22 cellular contexts compared by ENCODE assay signal in the genomic region with DNA sequence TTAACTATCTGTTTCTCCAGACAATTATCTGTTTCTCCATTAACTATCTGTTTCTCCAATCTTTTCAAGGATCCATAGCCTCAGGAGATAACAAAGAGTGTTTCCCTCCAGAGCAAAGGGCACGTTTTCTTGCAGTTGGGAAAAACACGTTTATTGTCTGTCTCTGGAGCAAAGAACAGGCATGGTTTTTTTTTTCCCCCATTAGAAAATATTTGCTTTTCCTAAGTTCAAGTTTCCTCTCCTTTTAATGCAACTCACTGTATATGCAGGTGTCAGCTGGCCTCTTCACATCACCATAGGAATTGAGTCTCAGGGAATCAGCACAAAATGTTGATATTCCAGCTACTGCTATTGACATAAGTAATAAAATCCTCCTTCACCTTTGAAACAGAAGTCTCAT.
DNase-seq lines count a peak whose midpoint lies in the region; ATAC-seq and TF ChIP-seq lines count a peak whose summit lies in the region.
"Had no signal": no experiment of that assay in that cellular context is flagged by ENCODE, and none has a peak within 500 bp of the region (broad histone marks: within the 10 kb centered on the region; RNA-seq: fewer than 3 reads in every experiment).

No MANE protein-coding gene starts in this region.

- H3K27me3 ChIP-seq in left ventricle myocardium inferior (ENCODE audit: low read depth) = no peaks in the 10 kb centered on the region
- no peaks in the 10 kb centered on the region for H3K27me3 ChIP-seq in colonic mucosa
- no peaks in the 10 kb centered on the region for H3K27me3 ChIP-seq in transverse colon
- H3K27me3 ChIP-seq in naive thymus-derived CD4-positive, alpha-beta T cell (ENCODE audit: control insufficient read depth in 2 of 2, insufficient read depth in 2 of 2, low read length in 2 of 2) = no peaks in the 10 kb centered on the region

- intact Hi-C loops in left ventricle myocardium inferior (cut with micrococcal nuclease) (no loop called here), left ventricle myocardium superior (cut with micrococcal nuclease) (no loop called here), colonic mucosa (cut with DNase I) (no loop called here), transverse colon (cut with DNase I; ENCODE audit: low total_unique reads) (no loop called here)
- intact Hi-C loops in naive thymus-derived CD4-positive, alpha-beta T cell (cut with micrococcal nuclease) = no loop called here

- H3K4me3 Mint-ChIP-seq in naive thymus-derived CD4-positive, alpha-beta T cell = no peak overlapping the region
- H3K4me3 Mint-ChIP-seq: CD4-positive, alpha-beta memory T cell had no signal

- H3K4me1 ChIP-seq in left ventricle myocardium inferior = peaks cover 4% of the 10 kb centered on the region
- H3K4me1 ChIP-seq in colonic mucosa = peaks cover 5% of the 10 kb centered on the region
- peaks cover 0 to 31% (median 12%) of the 10 kb centered on the region in 4 donors for H3K4me1 ChIP-seq in transverse colon
- H3K4me1 ChIP-seq in naive thymus-derived CD4-positive, alpha-beta T cell (ENCODE audit: control insufficient read depth in 2 of 2, insufficient read depth in 2 of 2, low read length in 2 of 2) = no peaks in the 10 kb centered on the region

- no peaks in the 10 kb centered on the region for H3K36me3 Mint-ChIP-seq in naive thymus-derived CD4-positive, alpha-beta T cell
- H3K36me3 Mint-ChIP-seq: CD4-positive, alpha-beta memory T cell had no signal

- H3K36me3 ChIP-seq in left ventricle myocardium inferior (no peaks in the 10 kb centered on the region), colonic mucosa (no peaks in the 10 kb centered on the region), transverse colon (no peaks in the 10 kb centered on the region)
- H3K36me3 ChIP-seq in naive thymus-derived CD4-positive, alpha-beta T cell (ENCODE audit: control insufficient read depth in 2 of 3, insufficient read depth in 3 of 3, low read length in 3 of 3) = no peaks in the 10 kb centered on the region

- H3K27ac ChIP-seq in left ventricle myocardium inferior (replicated peaks) (peak overlapping the region; percentile 36), colonic mucosa (peak overlapping the region; percentile 34), transverse colon (peak overlapping the region; percentile 50 to 65 (median 62))
- no peak overlapping the region for H3K27ac ChIP-seq in naive thymus-derived CD4-positive, alpha-beta T cell (ENCODE audit: low read depth, low read length)
- H3K27ac ChIP-seq: RWPE1, SK-N-MC had no signal

- TF ChIP-seq CTCF in left ventricle myocardium inferior (IDR thresholded peaks at IDR 0.05; ENCODE audit: borderline replicate concordance) = no peak
- no peak for TF ChIP-seq CTCF in colonic mucosa (IDR thresholded peaks at IDR 0.05)
- TF ChIP-seq CTCF in transverse colon (IDR thresholded peaks at IDR 0.05) = no peak

- WGBS in transverse colon (ENCODE audit: low coverage in 1 of 2), 2 donors = 15 to 18% methylated on average over 2 of the region's 2 CpGs

- DNase-seq in left ventricle myocardium inferior (no peak), left ventricle myocardium superior (no peak), NCI-H2029 (lab: John Stamatoyannopoulos, UW) (peak; percentile 5), colonic mucosa (peak; percentile 30), transverse colon (peak; percentile 13), cortex of kidney (lab: John Stamatoyannopoulos, UW) (no peak)
- no peak for DNase-seq in naive thymus-derived CD4-positive, alpha-beta T cell
- DNase-seq: C1 segment of cervical spinal cord; CD4-positive, alpha-beta memory T cell; DMS 273 treated with DMSO at 0.1 percent for 48 hours; DND-41; H7; Karpas-422; NCI-H1092 treated with DMSO at 0.1 percent for 48 hours; NCI-H1436; NCI-H187; NCI-H2227 treated with DMSO at 0.1 percent for 48 hours; NCI-H524; NCI-H82; SIG-M5 had no signal

- no peak overlapping the region for H3K9ac ChIP-seq in colonic mucosa (ENCODE audit: low read depth in 2 of 2, low read length in 2 of 2)

- no peak for TF ChIP-seq EP300 in transverse colon (IDR thresholded peaks at IDR 0.05; ENCODE audit: low read depth)

- in situ Hi-C loops in transverse colon (cut with MboI; ENCODE audit: low pct_ligation_motif_present in 1 of 4, low pct_unique_long_range_greater_than_20kb in 1 of 4, low sequenced_read_pairs in 3 of 4) = no loop called here

- no peak overlapping the region for H3K4me3 ChIP-seq in left ventricle myocardium inferior
- no peak overlapping the region for H3K4me3 ChIP-seq in colonic mucosa
- H3K4me3 ChIP-seq in transverse colon = no peak overlapping the region
- no peak overlapping the region for H3K4me3 ChIP-seq in naive thymus-derived CD4-positive, alpha-beta T cell (ENCODE audit: low read length)
- H3K4me3 ChIP-seq: SK-N-MC had no signal

- no peak for TF ChIP-seq POLR2A in transverse colon (IDR thresholded peaks at IDR 0.05)

- H3K4me1 Mint-ChIP-seq in naive thymus-derived CD4-positive, alpha-beta T cell = no peaks in the 10 kb centered on the region
- H3K4me1 Mint-ChIP-seq: CD4-positive, alpha-beta memory T cell had no signal

- no peak for ATAC-seq in left ventricle myocardium superior
- no peak for ATAC-seq in naive thymus-derived CD4-positive, alpha-beta T cell

- H3K9me3 ChIP-seq in left ventricle myocardium inferior (replicated peaks) (no peaks in the 10 kb centered on the region), colonic mucosa (no peaks in the 10 kb centered on the region), transverse colon (no peaks in the 10 kb centered on the region)
- H3K9me3 ChIP-seq in naive thymus-derived CD4-positive, alpha-beta T cell (ENCODE audit: control insufficient read depth in 2 of 3, low read length in 3 of 3) = no peaks in the 10 kb centered on the region

- peaks cover 0 to 6% (median 3%) of the 10 kb centered on the region in 11 donors for H3K9me3 Mint-ChIP-seq in naive thymus-derived CD4-positive, alpha-beta T cell

- no peaks in the 10 kb centered on the region for H3K27me3 Mint-ChIP-seq in naive thymus-derived CD4-positive, alpha-beta T cell
- H3K27me3 Mint-ChIP-seq: CD4-positive, alpha-beta memory T cell had no signal

- H3K27ac Mint-ChIP-seq in naive thymus-derived CD4-positive, alpha-beta T cell = no peak overlapping the region
- H3K27ac Mint-ChIP-seq: CD4-positive, alpha-beta memory T cell had no signal

- CTCF ChIA-PET in naive thymus-derived CD4-positive, alpha-beta T cell (lab: Charles Lee) = no interaction called here

- POLR2A ChIA-PET in naive thymus-derived CD4-positive, alpha-beta T cell (lab: Charles Lee) = no interaction called here

Comparison
In these comparisons a context has a peak if more than half of its experiments do, and no peak if none do; other contexts are left out.
1. DNase-seq: peak in NCI-H2029 (single experiment), colonic mucosa (single experiment) and transverse colon (single experiment); none in left ventricle myocardium inferior (single experiment), left ventricle myocardium superior (single experiment), cortex of kidney (single experiment) and naive thymus-derived CD4-positive, alpha-beta T cell (0 of 9).